8 cellular contexts compared by ENCODE assay signal in genomic region chr17:36949461-36949927, GRCh38. TPM values are rescaled to one million over a fixed set of nuclear protein-coding genes. Genes with fewer than 3 reads are reported as not detected.
DNase-seq lines count a peak whose midpoint lies in the region; ATAC-seq and TF ChIP-seq lines count a peak whose summit lies in the region.

No MANE protein-coding gene starts in this region.

- H3K4me3 ChIP-seq in fibroblast of villous mesenchyme (ENCODE audit: low read depth, low read length) (peak overlapping the region; percentile 79), parathyroid adenoma (ENCODE audit: low read depth, low read length) (peak overlapping the region; percentile 82)

- H2AFZ ChIP-seq in parathyroid adenoma: peak overlapping the region; percentile 95

- H3K27me3 ChIP-seq in parathyroid adenoma (ENCODE audit: control insufficient read depth, insufficient read depth, low read length): peaks cover 11% of the 10 kb centered on the region

- ATAC-seq in SK-N-SH treated with all-trans-retinoic acid at 6 μM for 48 hours (peak; percentile 70), GM21786 (IDR thresholded peaks at IDR 0.05; ENCODE audit: unreplicated experiment) (no peak)

- POLR2A ChIA-PET in HEK293T (lab: Yijun Ruan, JAX): interaction anchor here (1.0 to 3.5 kb wide), 11 partner anchors 12 to 226 kb away, joined by 3 to 22 read pairs (median 4); partner anchors contain the start of gene LHX1

- TF ChIP-seq CTCF in fibroblast of villous mesenchyme (IDR thresholded peaks at IDR 0.05; ENCODE audit: insufficient read depth, low read depth, low read length) (no peak), parathyroid adenoma (IDR thresholded peaks at IDR 0.05) (no peak)

- no peaks in the 10 kb centered on the region for H3K9me3 ChIP-seq in parathyroid adenoma (ENCODE audit: control insufficient read depth, low read length)

- DNase-seq in activated CD8-positive, alpha-beta memory T cell treated with anti-CD3 and anti-CD28 coated beads, Interleukin-2, amount 50 U/mL, for 48 hours: peak; percentile 51
- no peak for DNase-seq in activated CD8-positive, alpha-beta memory T cell treated with anti-CD3 and anti-CD28 coated beads for 24 hours
- DNase-seq in fibroblast of villous mesenchyme (ENCODE audit: low read depth) (no peak), HEK293T (ENCODE audit: extremely low spot score) (no peak)
- DNase-seq in stimulated activated CD4-positive, alpha-beta T cell treated with anti-CD3 and anti-CD28 coated beads, Interleukin-4, amount 100 ng/mL, for 24 hours: no peak

- CTCF ChIA-PET in HEK293T (lab: Yijun Ruan, JAX): no interaction called here

- peak overlapping the region; percentile 65 for H3K9ac ChIP-seq in parathyroid adenoma

- no peaks in the 10 kb centered on the region for H3K79me2 ChIP-seq in parathyroid adenoma

- H3K4me2 ChIP-seq in parathyroid adenoma (ENCODE audit: low read length): peak overlapping the region; percentile 90

- no peaks in the 10 kb centered on the region for H3K4me1 ChIP-seq in parathyroid adenoma

- H3K27ac ChIP-seq in parathyroid adenoma: peak overlapping the region; percentile 78

- H3K36me3 ChIP-seq in parathyroid adenoma (ENCODE audit: control insufficient read depth, insufficient read depth, low read length): no peaks in the 10 kb centered on the region

TF ChIP-seq in SK-N-SH treated with all-trans-retinoic acid at 6 μM for 48 hours, 23 proteins besides CTCF, POLR2A, EP300 and RAD21:
- TF ChIP-seq GLIS3 (CRISPR knock-in tag; IDR thresholded peaks at IDR 0.05): no peak

TF ChIP-seq in HEK293T, 16 proteins besides CTCF, POLR2A, EP300 and RAD21:
- TF ChIP-seq NFRKB (IDR thresholded peaks at IDR 0.05): no peak
- no peak for TF ChIP-seq L3MBTL2 (conservative IDR thresholded peaks at IDR 0.05)
- TF ChIP-seq CTBP1 (IDR thresholded peaks at IDR 0.05; ENCODE audit: borderline replicate concordance): no peak
- no peak for TF ChIP-seq PKNOX1 (IDR thresholded peaks at IDR 0.05)
- TF ChIP-seq ELF4 (IDR thresholded peaks at IDR 0.05): no peak
- no peak for TF ChIP-seq FOXM1 (IDR thresholded peaks at IDR 0.05; ENCODE audit: borderline replicate concordance)
- no peak for TF ChIP-seq LEF1 (IDR thresholded peaks at IDR 0.05; ENCODE audit: borderline replicate concordance)
- no peak for TF ChIP-seq FOXK2 (IDR thresholded peaks at IDR 0.05)
- no peak for TF ChIP-seq TARDBP (IDR thresholded peaks at IDR 0.05)
- TF ChIP-seq HDGF (IDR thresholded peaks at IDR 0.05; ENCODE audit: borderline replicate concordance): no peak
- TF ChIP-seq BHLHE40 (IDR thresholded peaks at IDR 0.05; ENCODE audit: borderline replicate concordance): no peak
- no peak for TF ChIP-seq ARNT (IDR thresholded peaks at IDR 0.05)
- TF ChIP-seq SUZ12 (IDR thresholded peaks at IDR 0.05): no peak
- TF ChIP-seq FOXA1 (IDR thresholded peaks at IDR 0.05): no peak

RNA-seq across cellular contexts. Expression of gene AATF, which starts 0.7 kb away (rescaled TPM):
- total RNA-seq in fibroblast of villous mesenchyme: 22.5 and 24.2 TPM in 2 replicates

RNA-seq across cellular contexts. Expression of gene LHX1, which starts 12.2 kb away (rescaled TPM):
- total RNA-seq in fibroblast of villous mesenchyme: not detected in 2 replicates
